ENCODE assay signal across 8 cellular contexts in the genomic region with DNA sequence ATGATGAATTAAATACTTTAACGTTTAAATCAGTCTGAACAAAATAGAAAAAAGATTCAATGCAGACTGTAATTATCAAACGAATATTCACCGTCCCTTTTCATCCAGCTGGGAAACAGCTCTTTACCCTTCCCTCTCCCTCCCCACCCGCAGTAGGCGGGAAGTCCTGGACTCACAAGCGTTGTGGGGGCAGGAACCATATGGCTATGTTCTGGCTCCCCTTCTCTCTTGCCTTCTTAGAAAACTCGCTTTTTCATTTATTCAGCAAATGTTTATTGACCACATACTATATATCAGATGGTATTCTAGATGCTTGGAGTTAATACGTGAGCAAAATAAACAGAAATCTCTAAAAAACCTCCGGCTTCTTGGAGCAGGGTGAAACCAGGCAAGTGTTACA. TPM values are rescaled to one million over a fixed set of nuclear protein-coding genes. Genes with fewer than 3 reads are reported as not detected.
DNase-seq lines count a peak whose midpoint lies in the region; ATAC-seq and TF ChIP-seq lines count a peak whose summit lies in the region.

No MANE protein-coding gene starts in this region.

- no peaks in the 10 kb centered on the region for H3K9me3 ChIP-seq in MG63

- H3K36me3 Mint-ChIP-seq in nephron (ENCODE audit: low read depth), result no peaks in the 10 kb centered on the region

- H3K4me1 Mint-ChIP-seq in nephron, result peaks cover 29% of the 10 kb centered on the region

- DNase-seq in Ammon's horn (ENCODE audit: low spot score) (peak; percentile 64), MG63 (no peak), coronary artery (ENCODE audit: low spot score) (no peak), COLO829 (ENCODE audit: low spot score) (no peak), amniotic stem cell (lab: John Stamatoyannopoulos, UW) (no peak), DMS114 treated with DMSO at 0.1 percent for 48 hours (lab: John Stamatoyannopoulos, UW; ENCODE audit: unreplicated experiment) (no peak)

- H3K36me3 ChIP-seq in MG63, result no peaks in the 10 kb centered on the region

- H3K27ac Mint-ChIP-seq in nephron, result peak overlapping the region; percentile 89 to 97 (median 92)

- no peak for ATAC-seq in HG02973 (IDR thresholded peaks at IDR 0.05; ENCODE audit: unreplicated experiment)

- H3K4me3 Mint-ChIP-seq in nephron, result peak overlapping the region; percentile 94 to 98 (median 95)

- TF ChIP-seq CTCF in coronary artery (IDR thresholded peaks at IDR 0.05) (no peak), nephron (IDR thresholded peaks at IDR 0.05; ENCODE audit: unreplicated experiment in 3 of 3) (no peak)

- no peaks in the 10 kb centered on the region for H3K9me3 Mint-ChIP-seq in nephron

- H3K4me3 ChIP-seq in MG63 (peak overlapping the region; percentile 86), coronary artery (peak overlapping the region; percentile 97)

- H3K27ac ChIP-seq in coronary artery, result peak overlapping the region; percentile 94 to 96

- no peaks in the 10 kb centered on the region for H3K27me3 ChIP-seq in MG63

- H3K27me3 Mint-ChIP-seq in nephron (ENCODE audit: low read depth), result peaks cover 4% of the 10 kb centered on the region

RNA-seq across cellular contexts. Expression of gene SCAPER, which starts 0.7 kb away (rescaled TPM):
- 16.0 and 17.0 TPM in 2 replicates for total RNA-seq in MG63 (2014; rRNA removed; shearing (Covaris generic); ENCODE audit: low replicate concordance)

RNA-seq across cellular contexts. Expression of gene RCN2, which starts 25.7 kb away (rescaled TPM):
- 141 and 212 TPM in 2 replicates for total RNA-seq in MG63 (2014; rRNA removed; shearing (Covaris generic); ENCODE audit: low replicate concordance)
